ENCODE assay signal across 1 cellular context in the genomic region with DNA sequence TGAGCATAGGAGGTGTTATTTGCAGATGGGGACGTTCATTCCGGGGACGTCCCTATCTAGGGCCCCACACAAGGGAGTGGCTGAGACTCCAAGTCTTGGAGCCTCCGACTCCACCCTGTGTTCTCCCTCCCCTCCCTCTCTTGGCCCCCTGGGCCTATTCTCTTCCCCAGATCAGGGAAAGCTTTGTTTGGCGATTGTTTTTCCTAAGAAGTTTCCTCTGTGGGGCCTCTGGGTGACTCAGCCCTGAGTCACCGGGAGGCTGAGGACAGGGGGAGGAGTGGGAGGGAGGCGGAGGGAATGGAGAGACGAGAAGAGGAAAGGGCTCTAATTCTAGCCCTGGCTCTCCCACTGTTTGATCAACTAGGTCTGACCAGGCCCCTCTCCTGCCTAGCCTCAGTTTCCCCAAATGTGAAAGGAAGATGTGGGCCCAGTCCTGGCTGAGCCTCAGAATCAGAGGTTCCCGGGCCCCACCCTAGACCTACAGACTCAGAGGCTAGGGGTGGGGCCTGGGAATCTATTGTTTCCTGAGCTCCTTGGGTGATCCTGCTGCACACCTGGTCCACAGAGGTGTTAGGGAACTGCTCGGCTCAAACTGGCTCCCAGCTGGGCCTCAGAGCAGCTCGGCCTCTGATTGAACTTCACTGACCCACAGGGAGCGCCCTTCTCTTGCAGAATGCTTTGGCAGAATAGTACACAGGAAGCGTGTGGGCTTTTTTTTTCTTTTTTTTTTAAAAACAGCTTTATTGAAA.
TF ChIP-seq lines count a peak whose summit lies in the region.

No MANE protein-coding gene starts in this region.

TF ChIP-seq in K562, 482 proteins besides CTCF, POLR2A, EP300 and RAD21 (continued from another document and continues in another):
- no peak; the same call in 1 of the 2 replicates for TF ChIP-seq ARID4B (CRISPR knock-in tag; IDR thresholded peaks at IDR 0.05)
- no peak for TF ChIP-seq ZC3H8 (IDR thresholded peaks at IDR 0.05)
- TF ChIP-seq, protein P1, sequence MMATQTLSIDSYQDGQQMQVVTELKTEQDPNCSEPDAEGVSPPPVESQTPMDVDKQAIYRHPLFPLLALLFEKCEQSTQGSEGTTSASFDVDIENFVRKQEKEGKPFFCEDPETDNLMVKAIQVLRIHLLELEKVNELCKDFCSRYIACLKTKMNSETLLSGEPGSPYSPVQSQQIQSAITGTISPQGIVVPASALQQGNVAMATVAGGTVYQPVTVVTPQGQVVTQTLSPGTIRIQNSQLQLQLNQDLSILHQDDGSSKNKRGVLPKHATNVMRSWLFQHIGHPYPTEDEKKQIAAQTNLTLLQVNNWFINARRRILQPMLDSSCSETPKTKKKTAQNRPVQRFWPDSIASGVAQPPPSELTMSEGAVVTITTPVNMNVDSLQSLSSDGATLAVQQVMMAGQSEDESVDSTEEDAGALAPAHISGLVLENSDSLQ (IDR thresholded peaks at IDR 0.05), result no peak
- TF ChIP-seq CREB1 (IDR thresholded peaks at IDR 0.05), result no peak
- TF ChIP-seq CREB1 (CRISPR knock-in tag; IDR thresholded peaks at IDR 0.05), result 0 out of 2 replicates have a peak, but pooled peaks have one; percentile 7
- TF ChIP-seq ZNF780A (CRISPR knock-in tag; IDR thresholded peaks at IDR 0.05), result no peak
- TF ChIP-seq ETV5 (CRISPR knock-in tag; IDR thresholded peaks at IDR 0.05; ENCODE audit: low read depth), result peak; percentile 55; the same call in 1 of the 2 replicates
- no peak for TF ChIP-seq TAF15 (IDR thresholded peaks at IDR 0.05; ENCODE audit: low read depth, low read length)
- peak; percentile 77 for TF ChIP-seq CCNT2 (IDR thresholded peaks at IDR 0.05; ENCODE audit: borderline replicate concordance, extremely low read depth, insufficient read length, low read depth, low read length)
- no peak for TF ChIP-seq PURB (CRISPR knock-in tag; IDR thresholded peaks at IDR 0.05; ENCODE audit: low read depth)
- no peak for TF ChIP-seq KLF6 (CRISPR knock-in tag; IDR thresholded peaks at IDR 0.05; ENCODE audit: borderline replicate concordance)
- 0 out of 2 replicates have a peak, but pooled peaks have one; percentile 12 for TF ChIP-seq POLR2G (IDR thresholded peaks at IDR 0.05; ENCODE audit: low read depth, low read length)
- no peak for TF ChIP-seq COPS2 (conservative IDR thresholded peaks at IDR 0.05)
- TF ChIP-seq MEF2D (tag; conservative IDR thresholded peaks at IDR 0.05; ENCODE audit: low read depth), result peak; percentile 14; the same call in 1 of the 2 replicates
- TF ChIP-seq SMARCA4 (IDR thresholded peaks at IDR 0.05), result peak; percentile 98
- TF ChIP-seq TRIM24 (IDR thresholded peaks at IDR 0.05), result peak; percentile 56 to 73; a peak in 3 of 4 replicates
- TF ChIP-seq GABPB1 (CRISPR knock-in tag; IDR thresholded peaks at IDR 0.05), result 0 out of 2 replicates have a peak, but pooled peaks have one; percentile 13
- TF ChIP-seq MBD2 (IDR thresholded peaks at IDR 0.05; ENCODE audit: borderline replicate concordance, low read depth), result no peak; the same call in 1 of the 2 replicates
- no peak for TF ChIP-seq E2F1 (CRISPR knock-in tag; IDR thresholded peaks at IDR 0.05)
- TF ChIP-seq ZNF165 (CRISPR knock-in tag; IDR thresholded peaks at IDR 0.05; ENCODE audit: borderline replicate concordance), result no peak
- TF ChIP-seq SMAD4 (CRISPR knock-in tag; conservative IDR thresholded peaks at IDR 0.05), result peak; percentile 42; the same call in 1 of the 2 replicates
- TF ChIP-seq SAFB2 (IDR thresholded peaks at IDR 0.05; ENCODE audit: borderline replicate concordance, low read depth, low read length, severe bottlenecking), result no peak
- no peak for TF ChIP-seq KDM5B (IDR thresholded peaks at IDR 0.05; ENCODE audit: insufficient replicate concordance, low read depth, low read length)
- no peak for TF ChIP-seq GMEB1 (CRISPR knock-in tag; IDR thresholded peaks at IDR 0.05)
- no peak for TF ChIP-seq TFAM (CRISPR knock-in tag; conservative IDR thresholded peaks at IDR 0.05)
- TF ChIP-seq ZBTB1 (CRISPR knock-in tag; IDR thresholded peaks at IDR 0.05; ENCODE audit: borderline replicate concordance, low read depth), result no peak
- no peak for TF ChIP-seq RBM22 (IDR thresholded peaks at IDR 0.05; ENCODE audit: low read depth, low read length, poor library complexity, severe bottlenecking)
- no peak for TF ChIP-seq ZNF75A (CRISPR knock-in tag; IDR thresholded peaks at IDR 0.05)
- TF ChIP-seq ZNF384 (IDR thresholded peaks at IDR 0.05; ENCODE audit: low read depth, low read length), result peak; percentile 100
- TF ChIP-seq ZFP1 (CRISPR knock-in tag; IDR thresholded peaks at IDR 0.05), result no peak
- TF ChIP-seq TAF1 (IDR thresholded peaks at IDR 0.05; ENCODE audit: control insufficient read depth, extremely low read depth, insufficient read depth, low read length, severe bottlenecking), result no peak
- TF ChIP-seq STAT5A (IDR thresholded peaks at IDR 0.05; ENCODE audit: borderline replicate concordance, low read length), result peak; percentile 8; the same call in 1 of the 2 replicates
- TF ChIP-seq, protein P2, sequence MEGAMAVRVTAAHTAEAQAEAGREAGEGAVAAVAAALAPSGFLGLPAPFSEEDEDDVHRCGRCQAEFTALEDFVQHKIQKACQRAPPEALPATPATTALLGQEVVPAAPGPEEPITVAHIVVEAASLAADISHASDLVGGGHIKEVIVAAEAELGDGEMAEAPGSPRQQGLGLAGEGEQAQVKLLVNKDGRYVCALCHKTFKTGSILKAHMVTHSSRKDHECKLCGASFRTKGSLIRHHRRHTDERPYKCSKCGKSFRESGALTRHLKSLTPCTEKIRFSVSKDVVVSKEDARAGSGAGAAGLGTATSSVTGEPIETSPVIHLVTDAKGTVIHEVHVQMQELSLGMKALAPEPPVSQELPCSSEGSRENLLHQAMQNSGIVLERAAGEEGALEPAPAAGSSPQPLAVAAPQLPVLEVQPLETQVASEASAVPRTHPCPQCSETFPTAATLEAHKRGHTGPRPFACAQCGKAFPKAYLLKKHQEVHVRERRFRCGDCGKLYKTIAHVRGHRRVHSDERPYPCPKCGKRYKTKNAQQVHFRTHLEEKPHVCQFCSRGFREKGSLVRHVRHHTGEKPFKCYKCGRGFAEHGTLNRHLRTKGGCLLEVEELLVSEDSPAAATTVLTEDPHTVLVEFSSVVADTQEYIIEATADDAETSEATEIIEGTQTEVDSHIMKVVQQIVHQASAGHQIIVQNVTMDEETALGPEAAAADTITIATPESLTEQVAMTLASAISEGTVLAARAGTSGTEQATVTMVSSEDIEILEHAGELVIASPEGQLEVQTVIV (CRISPR knock-in tag; IDR thresholded peaks at IDR 0.05; ENCODE audit: borderline replicate concordance), result no peak
- TF ChIP-seq SFPQ (IDR thresholded peaks at IDR 0.05; ENCODE audit: low read depth, low read length), result no peak
- peak; percentile 71 for TF ChIP-seq ELF1 (tag; IDR thresholded peaks at IDR 0.05)
- TF ChIP-seq, protein P3, sequence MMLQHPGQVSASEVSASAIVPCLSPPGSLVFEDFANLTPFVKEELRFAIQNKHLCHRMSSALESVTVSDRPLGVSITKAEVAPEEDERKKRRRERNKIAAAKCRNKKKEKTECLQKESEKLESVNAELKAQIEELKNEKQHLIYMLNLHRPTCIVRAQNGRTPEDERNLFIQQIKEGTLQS (IDR thresholded peaks at IDR 0.05), result peak; percentile 100
- TF ChIP-seq, protein P3 (CRISPR knock-in tag; conservative IDR thresholded peaks at IDR 0.05), result peak; percentile 99
- TF ChIP-seq, protein P4, sequence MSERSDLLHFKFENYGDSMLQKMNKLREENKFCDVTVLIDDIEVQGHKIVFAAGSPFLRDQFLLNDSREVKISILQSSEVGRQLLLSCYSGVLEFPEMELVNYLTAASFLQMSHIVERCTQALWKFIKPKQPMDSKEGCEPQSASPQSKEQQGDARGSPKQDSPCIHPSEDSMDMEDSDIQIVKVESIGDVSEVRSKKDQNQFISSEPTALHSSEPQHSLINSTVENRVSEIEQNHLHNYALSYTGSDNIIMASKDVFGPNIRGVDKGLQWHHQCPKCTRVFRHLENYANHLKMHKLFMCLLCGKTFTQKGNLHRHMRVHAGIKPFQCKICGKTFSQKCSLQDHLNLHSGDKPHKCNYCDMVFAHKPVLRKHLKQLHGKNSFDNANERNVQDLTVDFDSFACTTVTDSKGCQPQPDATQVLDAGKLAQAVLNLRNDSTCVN (CRISPR knock-in tag; IDR thresholded peaks at IDR 0.05), result no peak
- TF ChIP-seq ZNF197 (CRISPR knock-in tag; IDR thresholded peaks at IDR 0.05; ENCODE audit: low read depth), result no peak
- TF ChIP-seq NFATC3 (IDR thresholded peaks at IDR 0.05), result no peak
- no peak for TF ChIP-seq CHCHD3 (CRISPR knock-in tag; IDR thresholded peaks at IDR 0.05)
- TF ChIP-seq CBX8 (IDR thresholded peaks at IDR 0.05; ENCODE audit: borderline replicate concordance, extremely low read depth, low read depth, low read length, poor library complexity, severe bottlenecking), result no peak
- peak; percentile 79 for TF ChIP-seq MTA3 (IDR thresholded peaks at IDR 0.05; ENCODE audit: borderline replicate concordance)
- TF ChIP-seq, protein P5, sequence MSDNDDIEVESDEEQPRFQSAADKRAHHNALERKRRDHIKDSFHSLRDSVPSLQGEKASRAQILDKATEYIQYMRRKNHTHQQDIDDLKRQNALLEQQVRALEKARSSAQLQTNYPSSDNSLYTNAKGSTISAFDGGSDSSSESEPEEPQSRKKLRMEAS (CRISPR knock-in tag; IDR thresholded peaks at IDR 0.05), result no peak
- no peak; the same call in 1 of the 2 replicates for TF ChIP-seq BHLHE40 (IDR thresholded peaks at IDR 0.05; ENCODE audit: low read length)
- no peak for TF ChIP-seq HEY1 (CRISPR knock-in tag; IDR thresholded peaks at IDR 0.05; ENCODE audit: borderline replicate concordance)
